8 cellular contexts compared by ENCODE assay signal in genomic region chr20:38435555-38435939, GRCh38. TPM values are rescaled to one million over a fixed set of nuclear protein-coding genes. Genes with fewer than 3 reads are reported as not detected.
DNase-seq lines count a peak whose midpoint lies in the region; ATAC-seq and TF ChIP-seq lines count a peak whose summit lies in the region.

No MANE protein-coding gene starts in this region.

- H3K27me3 ChIP-seq in iPS DF 6.9 (ENCODE audit: control insufficient read depth, insufficient read depth, low read length) = no peaks in the 10 kb centered on the region

- no peaks in the 10 kb centered on the region for H3K9me3 ChIP-seq in iPS DF 6.9 (ENCODE audit: control insufficient read depth, insufficient read depth, low read length)

- no peak; the same call in 1 of the 2 replicates for ATAC-seq in WTC11
- ATAC-seq in HG02798 (IDR thresholded peaks at IDR 0.05; ENCODE audit: poor library complexity, unreplicated experiment) = no peak

- H3K4me3 ChIP-seq in iPS DF 6.9 (ENCODE audit: low read length) = peak overlapping the region; percentile 80; the same call in 1 of the 2 replicates

- POLR2A ChIA-PET in WTC11 (lab: Charles Lee) = interaction anchor here (0.6 to 2.0 kb wide), 6 partner anchors 10 to 37 kb away, joined by 3 to 21 read pairs (median 5); partner anchors contain the start of gene RALGAPB

- H3K27ac Mint-ChIP-seq in HFFc6 (peak overlapping the region; percentile 96), WTC11 (no peak overlapping the region)

- H3K4me3 Mint-ChIP-seq in HFFc6 (peak overlapping the region; percentile 96), WTC11 (peak overlapping the region; percentile 95)

- H3K27ac ChIP-seq in iPS DF 6.9 (ENCODE audit: low read length) = no peak overlapping the region

- H3K27me3 Mint-ChIP-seq in HFFc6 (ENCODE audit: insufficient read depth) (peaks cover 2% of the 10 kb centered on the region), WTC11 (ENCODE audit: low read depth) (peaks cover 3% of the 10 kb centered on the region; the same call in 1 of the 2 replicates)

- H3K9me3 Mint-ChIP-seq in HFFc6 (no peaks in the 10 kb centered on the region), WTC11 (no peaks in the 10 kb centered on the region)

- CTCF ChIA-PET in WTC11 (lab: Charles Lee) = interaction anchor here (0.7 to 5.6 kb wide), 14 partner anchors 9 to 104 kb away, joined by 3 to 65 read pairs (median 5); partner anchors contain the start of gene RALGAPB

- whole genome bisulfite sequencing in iPS DF 6.9 (ENCODE audit: insufficient coverage, insufficient read length) = no CpG with 5 or more reads among the region's 6 CpGs

- H3K36me3 Mint-ChIP-seq in HFFc6 (ENCODE audit: low read depth) = peaks cover 33% of the 10 kb centered on the region
- H3K36me3 Mint-ChIP-seq in WTC11 = peaks cover 42% of the 10 kb centered on the region

- no peak; the same call in none of the 2 replicates for TF ChIP-seq CTCF in HFFc6 (IDR thresholded peaks at IDR 0.05)
- no peak for TF ChIP-seq CTCF in WTC11 (IDR thresholded peaks at IDR 0.05)

- H3K4me1 Mint-ChIP-seq in HFFc6 (ENCODE audit: low read depth) = peaks cover 45% of the 10 kb centered on the region
- H3K4me1 Mint-ChIP-seq in WTC11 = peaks cover 24% of the 10 kb centered on the region

- DNase-seq in A172 (ENCODE audit: low spot score) = peak; percentile 32
- DNase-seq in HFFc6 = peak; percentile 57
- no peak for DNase-seq in WTC11 (ENCODE audit: low spot score)
- no peak for DNase-seq in iPS DF 6.9 (ENCODE audit: low read depth, low spot score)
- DNase-seq in OCI-M2 (lab: John Stamatoyannopoulos, UW; ENCODE audit: unreplicated experiment) = no peak
- DNase-seq in stimulated activated CD4-positive, alpha-beta T cell treated with anti-CD3 and anti-CD28 coated beads, Interleukin-1b, Interleukin-23, amount 100 ng/mL, for 48 hours = no peak
- DNase-seq in HPDE6-E6E7 (ENCODE audit: extremely low spot score) = no peak

- peaks cover 37% of the 10 kb centered on the region for H3K36me3 ChIP-seq in iPS DF 6.9 (ENCODE audit: control insufficient read depth, insufficient read depth, low read length)

- H3K4me1 ChIP-seq in iPS DF 6.9 (ENCODE audit: control insufficient read depth, insufficient read depth, low read length) = no peaks in the 10 kb centered on the region; the same call in 1 of the 2 replicates

TF ChIP-seq in WTC11, 78 proteins besides CTCF, POLR2A, EP300 and RAD21:
- TF ChIP-seq CBFB (CRISPR knock-in tag; IDR thresholded peaks at IDR 0.05; ENCODE audit: low read depth) (no peak), ZBTB43 (CRISPR knock-in tag; IDR thresholded peaks at IDR 0.05) (no peak), MLX (CRISPR knock-in tag; IDR thresholded peaks at IDR 0.05) (no peak), EMX1 (CRISPR knock-in tag; IDR thresholded peaks at IDR 0.05) (no peak), ZNF671 (CRISPR knock-in tag; IDR thresholded peaks at IDR 0.05) (no peak), ZNF512 (CRISPR knock-in tag; IDR thresholded peaks at IDR 0.05; ENCODE audit: borderline replicate concordance) (no peak)
TF ChIP-seq in WTC11: peak in this region for 0.

RNA-seq across cellular contexts. Expression of gene SNHG17, which starts 0.4 kb away (rescaled TPM):
- 8.5 and 10.1 TPM in 2 replicates for total RNA-seq in A172 (2014; rRNA removed; shearing (Covaris generic))
- total RNA-seq in HFFc6 (2021; fragmentation: NEBNext Ultra II Directional; extraction: Animal tissue kit (Norgen Biotek cat#: 25700)) = 10 to 100 TPM; 29.6 to 45.4 (median 32.0) TPM
- total RNA-seq in WTC11 (2021) = 52.0 to 71.6 TPM (median 57.4 TPM) in 3 replicates

RNA-seq across cellular contexts. Expression of gene RALGAPB, which starts 37.1 kb away (rescaled TPM):
- 20.0 and 20.8 TPM in 2 replicates for total RNA-seq in A172 (2014; rRNA removed; shearing (Covaris generic))
- total RNA-seq in HFFc6 (2021; fragmentation: NEBNext Ultra II Directional; extraction: Animal tissue kit (Norgen Biotek cat#: 25700)) = 10 to 100 TPM; 23.4 to 29.5 (median 26.7) TPM
- 29.4 to 36.7 TPM (median 31.4 TPM) in 3 replicates for total RNA-seq in WTC11 (2021)

Comparison
In these comparisons a context has a peak if more than half of its experiments do, and no peak if none do; other contexts are left out.
1. DNase-seq: peak in A172 (single experiment) and HFFc6 (single experiment); none in WTC11 (single experiment), iPS DF 6.9 (single experiment), OCI-M2 (single experiment), stimulated activated CD4-positive, alpha-beta T cell treated with anti-CD3 and anti-CD28 coated beads, Interleukin-1b, Interleukin-23, amount 100 ng/mL, for 48 hours (single experiment) and HPDE6-E6E7 (single experiment).